In genomic region chr9:37784291-37784639, GRCh38 we compare ENCODE assay signal across 8 cellular contexts. TPM values are rescaled to one million over a fixed set of nuclear protein-coding genes. Genes with fewer than 3 reads are reported as not detected.
DNase-seq lines count a peak whose midpoint lies in the region; ATAC-seq, FAIRE-seq and TF ChIP-seq lines count a peak whose summit lies in the region.

No MANE protein-coding gene starts in this region.

- H3K9me3 Mint-ChIP-seq in CD8-positive, alpha-beta T cell = no peaks in the 10 kb centered on the region

- no peak overlapping the region for H2BK20ac ChIP-seq in H1 (ENCODE audit: low read length)

- no peaks in the 10 kb centered on the region; the same call in 1 of the 2 replicates for H4K20me1 ChIP-seq in MM.1S (ENCODE audit: insufficient read depth, low read length)
- peaks cover 0 to 12% of the 10 kb centered on the region in 2 experiments for H4K20me1 ChIP-seq in H1 (replicated peaks in 1 of 2; ENCODE audit: control insufficient read depth in 1 of 2, insufficient read depth in 2 of 2, low read length in 2 of 2)

- CTCF ChIA-PET in CD8-positive, alpha-beta T cell (lab: Charles Lee) = interaction anchor here (1.1 to 1.3 kb wide), 3 partner anchors 10 to 202 kb away, joined by 3 read pairs; no protein-coding TSS in a partner anchor
- CTCF ChIA-PET in H1 (lab: Charles Lee; ENCODE audit: partially characterized antibody) = interaction anchor here (1.1 to 2.9 kb wide), 8 partner anchors 10 to 34 kb away, joined by 3 to 19 read pairs (median 4); partner anchors contain the start of genes DCAF10 and TRMT10B

- no peak overlapping the region for H2BK12ac ChIP-seq in H1 (ENCODE audit: low read depth, low read length)
- no peak overlapping the region for H2BK12ac ChIP-seq in neuronal stem cell (ENCODE audit: low read length)

- no peaks in the 10 kb centered on the region for H3K27me3 ChIP-seq in CD8-positive, alpha-beta T cell (ENCODE audit: insufficient read depth, low read length)
- H3K27me3 ChIP-seq in MM.1S (replicated peaks; ENCODE audit: insufficient read depth, low read length) (no peaks in the 10 kb centered on the region), H1 (replicated peaks in 1 of 4; ENCODE audit: control insufficient read depth in 3 of 4, extremely low read depth in 1 of 4, insufficient read depth in 3 of 4, low read length in 3 of 4) (peaks cover 0 to 3% (median 2%) of the 10 kb centered on the region in 4 experiments; a peak in 2 of 7 replicates), neuronal stem cell (ENCODE audit: control insufficient read depth in 3 of 3, insufficient read depth in 3 of 3, low read depth in 1 of 3, low read length in 3 of 3) (no peaks in the 10 kb centered on the region)

- peak overlapping the region; percentile 99 for H2AFZ ChIP-seq in MM.1S (ENCODE audit: low read length)
- no peak overlapping the region for H2AFZ ChIP-seq in H1 (ENCODE audit: low read length)
- peak overlapping the region; percentile 91 for H2AFZ ChIP-seq in neuronal stem cell (ENCODE audit: low read length)

- no peak overlapping the region for H3K23ac ChIP-seq in H1 (ENCODE audit: insufficient read length)
- peak overlapping the region; percentile 92 for H3K23ac ChIP-seq in neuronal stem cell (ENCODE audit: low read depth, low read length, poor library complexity)

- peak overlapping the region; percentile 68 for H3K9ac ChIP-seq in MM.1S (ENCODE audit: low read length)
- peak overlapping the region; percentile 79 to 93 (median 88) for H3K9ac ChIP-seq in H1 (replicated peaks in 1 of 4; ENCODE audit: extremely low read depth in 1 of 4, low read depth in 3 of 4, low read length in 3 of 4)
- peak overlapping the region; percentile 94 for H3K9ac ChIP-seq in neuronal stem cell (ENCODE audit: low read depth, low read length, poor library complexity)

- H3K27me3 Mint-ChIP-seq in CD8-positive, alpha-beta T cell (ENCODE audit: low read depth) = peaks cover 2% of the 10 kb centered on the region

- H3K4me2 ChIP-seq in MM.1S (ENCODE audit: low read depth, low read length) = peak overlapping the region; percentile 81
- peak overlapping the region; percentile 62 to 79 for H3K4me2 ChIP-seq in H1 (ENCODE audit: insufficient read depth in 1 of 2, low read depth in 2 of 2, low read length in 2 of 2)
- peak overlapping the region; percentile 55 for H3K4me2 ChIP-seq in neuronal stem cell (ENCODE audit: insufficient read depth, low read length, poor library complexity, severe bottlenecking)

- H3K18ac ChIP-seq in H1 (ENCODE audit: extremely low read depth, low read length) = 0 out of 2 replicates have a peak overlapping the region, but pooled peaks have one; percentile 86
- H3K18ac ChIP-seq in neuronal stem cell (ENCODE audit: low read length) = no peak overlapping the region

- no peak for TF ChIP-seq CTCF in CD8-positive, alpha-beta T cell (IDR thresholded peaks at IDR 0.05)
- TF ChIP-seq CTCF in MM.1S (IDR thresholded peaks at IDR 0.05; ENCODE audit: low read length) (no peak), H1 (IDR thresholded peaks at IDR 0.05; ENCODE audit: control extremely low read depth in 1 of 3, insufficient read depth in 1 of 3, low read depth in 1 of 3, low read length in 3 of 3) (no peak)

- no peaks in the 10 kb centered on the region for H3K9me2 ChIP-seq in MM.1S (replicated peaks; ENCODE audit: insufficient read depth, low read length)

- TF ChIP-seq RAD21 in H1 (IDR thresholded peaks at IDR 0.05 in 1 of 2, conservative IDR thresholded peaks at IDR 0.05 in 1 of 2; ENCODE audit: low read depth in 2 of 2, low read length in 2 of 2) = no peak

- H4K8ac ChIP-seq in H1 (ENCODE audit: extremely low read depth, insufficient read depth, low read length) (peak overlapping the region; percentile 97), neuronal stem cell (ENCODE audit: low read depth, low read length) (no peak overlapping the region)

- peaks cover 55% of the 10 kb centered on the region for H3K36me3 Mint-ChIP-seq in CD8-positive, alpha-beta T cell

- H3K23me2 ChIP-seq in H1 (ENCODE audit: low read depth, low read length) = peaks cover 6% of the 10 kb centered on the region

- TF ChIP-seq EP300 in H1 (IDR thresholded peaks at IDR 0.05; ENCODE audit: borderline replicate concordance in 1 of 2, low read depth in 2 of 2, low read length in 2 of 2) = no peak

- WGBS in H1 (ENCODE audit: extremely low coverage in 1 of 2, insufficient coverage in 1 of 2, insufficient read length in 1 of 2, insufficient replicate concordance in 2 of 2, low coverage in 1 of 2, low lambda C conversion rate in 2 of 2, missing lambda C conversion rate in 1 of 2), 2 experiments = 4% methylated on average over 6 of the region's 6 CpGs; no CpG with 5 or more reads in 1 of the 2 experiments
- WGBS in neuronal stem cell (ENCODE audit: extremely low coverage in 2 of 2, insufficient read length in 2 of 2, insufficient replicate concordance in 1 of 2), 2 donors = no CpG with 5 or more reads among the region's 6 CpGs

- H3F3A ChIP-seq in MM.1S (ENCODE audit: insufficient read depth, low read length) = 0 out of 2 replicates have a peak, but pooled peaks cover 6% of the 10 kb centered on the region

- TF ChIP-seq POLR2A in H1 (IDR thresholded peaks at IDR 0.05; ENCODE audit: control extremely low read depth in 1 of 2, low read depth in 2 of 2, low read length in 2 of 2) = no peak

- peak overlapping the region; percentile 96 for H3K27ac Mint-ChIP-seq in CD8-positive, alpha-beta T cell

- no peaks in the 10 kb centered on the region for H3K9me3 ChIP-seq in CD8-positive, alpha-beta T cell (ENCODE audit: low read length)
- no peaks in the 10 kb centered on the region for H3K9me3 ChIP-seq in MM.1S (replicated peaks; ENCODE audit: insufficient read depth, low read length)
- no peaks in the 10 kb centered on the region for H3K9me3 ChIP-seq in H1 (ENCODE audit: insufficient read depth in 2 of 2, low read depth in 1 of 2, low read length in 1 of 2)
- no peaks in the 10 kb centered on the region for H3K9me3 ChIP-seq in neuronal stem cell (replicated peaks in 1 of 2; ENCODE audit: control insufficient read depth in 2 of 2, insufficient read depth in 1 of 2, low read depth in 1 of 2, low read length in 2 of 2)

- H3K36me3 ChIP-seq in CD8-positive, alpha-beta T cell (ENCODE audit: insufficient read depth, low read length) = peaks cover 13% of the 10 kb centered on the region
- H3K36me3 ChIP-seq in MM.1S (replicated peaks; ENCODE audit: insufficient read depth, low read length) (peaks cover 21% of the 10 kb centered on the region), H1 (ENCODE audit: control insufficient read depth in 2 of 4, insufficient read depth in 4 of 4, low read length in 3 of 4) (peaks cover 19 to 45% (median 34%) of the 10 kb centered on the region in 4 experiments), neuronal stem cell (replicated peaks in 1 of 2; ENCODE audit: control insufficient read depth in 2 of 2, insufficient read depth in 2 of 2, low read length in 2 of 2) (peaks cover 16 to 48% of the 10 kb centered on the region in 2 donors)

- H3K79me2 ChIP-seq in MM.1S (ENCODE audit: low read length) = peaks cover 51% of the 10 kb centered on the region
- peaks cover 6 to 27% of the 10 kb centered on the region in 2 experiments; a peak in 3 of 4 replicates for H3K79me2 ChIP-seq in H1 (ENCODE audit: control insufficient read depth in 1 of 2, insufficient read depth in 2 of 2, low read length in 2 of 2)

- peak overlapping the region; percentile 75 for H3K27ac ChIP-seq in CD8-positive, alpha-beta T cell (ENCODE audit: low read depth, low read length)
- peak overlapping the region; percentile 64; the same call in 1 of the 2 replicates for H3K27ac ChIP-seq in MM.1S (ENCODE audit: low read length)
- peak overlapping the region; percentile 82 for H3K27ac ChIP-seq in H1 (ENCODE audit: low read depth, low read length)
- H3K27ac ChIP-seq in neuronal stem cell (replicated peaks; ENCODE audit: low read length) = no peak overlapping the region

- H3K4me3 Mint-ChIP-seq in CD8-positive, alpha-beta T cell = peak overlapping the region; percentile 97

- H3K79me1 ChIP-seq in H1 (ENCODE audit: low read depth, low read length) (peaks cover 6% of the 10 kb centered on the region), neuronal stem cell (ENCODE audit: low read depth, low read length) (peaks cover 4% of the 10 kb centered on the region)

- POLR2A ChIA-PET in CD8-positive, alpha-beta T cell (lab: Charles Lee) = interaction anchor here (1.1 to 3.4 kb wide), 5 partner anchors 13 to 34 kb away, joined by 3 to 30 read pairs (median 5); partner anchors contain the start of gene DCAF10
- POLR2A ChIA-PET in H1 (lab: Charles Lee; ENCODE audit: partially characterized antibody) = interaction anchor here (1.2 to 4.1 kb wide), 9 partner anchors 9 to 297 kb away, joined by 3 to 20 read pairs (median 5); partner anchors contain the start of gene DCAF10

- H2BK120ac ChIP-seq in H1 (replicated peaks; ENCODE audit: low read depth, low read length) (no peak overlapping the region), neuronal stem cell (ENCODE audit: low read depth, low read length) (no peak overlapping the region)

- H3K4me1 ChIP-seq in CD8-positive, alpha-beta T cell (ENCODE audit: insufficient read depth, low read length) = peaks cover 24% of the 10 kb centered on the region
- H3K4me1 ChIP-seq in MM.1S (ENCODE audit: low read length) (peaks cover 7% of the 10 kb centered on the region; the same call in 1 of the 2 replicates), H1 (replicated peaks in 1 of 4; ENCODE audit: control insufficient read depth in 3 of 4, insufficient read depth in 4 of 4, low read length in 3 of 4) (peaks cover 0 to 4% (median 0%) of the 10 kb centered on the region in 4 experiments; a peak in 3 of 7 replicates), neuronal stem cell (ENCODE audit: control insufficient read depth in 2 of 2, insufficient read depth in 1 of 2, low read depth in 1 of 2, low read length in 2 of 2) (peaks cover 0 to 7% of the 10 kb centered on the region in 2 donors)

- H2AK5ac ChIP-seq in H1 (ENCODE audit: low read depth, low read length) (no peak overlapping the region), neuronal stem cell (ENCODE audit: low read depth, low read length) (no peak overlapping the region)

- FAIRE-seq in H1 (lab: Jason Lieb, UNC) = no peak

- ATAC-seq in CD8-positive, alpha-beta T cell = peak; percentile 15

- peaks cover 42% of the 10 kb centered on the region for H3K4me1 Mint-ChIP-seq in CD8-positive, alpha-beta T cell (ENCODE audit: low read depth)

- no peak overlapping the region for H3K56ac ChIP-seq in H1 (replicated peaks; ENCODE audit: insufficient read length, low read depth, low read length)

- H3K4ac ChIP-seq in H1 (replicated peaks; ENCODE audit: insufficient read length, low read depth, low read length) (peak overlapping the region; percentile 6), neuronal stem cell (ENCODE audit: low read length) (no peak overlapping the region)

- intact Hi-C loops in CD8-positive, alpha-beta T cell (cut with DNase I, micrococcal nuclease) = loop anchor here in 1 of 2 experiments (1.0 to 10.0 kb wide), 3 partner anchors 31 to 299 kb away; partner anchors contain the start of genes POLR1E, SHB and TRMT10B

- H3K14ac ChIP-seq in H1 (ENCODE audit: insufficient read length) (no peak overlapping the region), neuronal stem cell (ENCODE audit: low read length) (peak overlapping the region; percentile 14)

- peak overlapping the region; percentile 91; the same call in 1 of the 2 replicates for H2BK5ac ChIP-seq in H1 (ENCODE audit: low read depth, low read length)
- no peak overlapping the region for H2BK5ac ChIP-seq in neuronal stem cell (ENCODE audit: low read length)

- no peak for DNase-seq in CD8-positive, alpha-beta T cell
- no peak for DNase-seq in MM.1S
- no peak for DNase-seq in H1 (ENCODE audit: low read depth in 1 of 2, low spot score in 2 of 2)
- DNase-seq in neuronal stem cell (ENCODE audit: low spot score) = no peak
- no peak for DNase-seq in GDM1 (lab: John Stamatoyannopoulos, UW)
- DNase-seq in Kasumi-1 (lab: John Stamatoyannopoulos, UW) = no peak
- no peak for DNase-seq in stimulated activated CD4-positive, alpha-beta T cell treated with anti-CD3 and anti-CD28 coated beads, Interleukin-15, amount 100 ng/mL, for 24 hours
- DNase-seq in foreskin melanocyte = no peak

- H3K4me3 ChIP-seq in CD8-positive, alpha-beta T cell (ENCODE audit: low read depth, low read length) = peak overlapping the region; percentile 98
- H3K4me3 ChIP-seq in MM.1S (ENCODE audit: low read length) (peak overlapping the region; percentile 99), H1 (ENCODE audit: extremely low read depth in 1 of 4, insufficient read depth in 2 of 4, low read depth in 3 of 4, low read length in 4 of 4) (peak overlapping the region; percentile 90 to 95 (median 94)), neuronal stem cell (ENCODE audit: low read length in 2 of 2) (peak overlapping the region; percentile 96 to 97)

- H2BK15ac ChIP-seq in H1 (ENCODE audit: low read length) (no peak overlapping the region), neuronal stem cell (ENCODE audit: low read length) (no peak overlapping the region)

- H4K91ac ChIP-seq in H1 (replicated peaks; ENCODE audit: insufficient read length, low read length) = no peak overlapping the region
- no peak overlapping the region for H4K91ac ChIP-seq in neuronal stem cell (ENCODE audit: low read depth, low read length, poor library complexity)

- no peak overlapping the region for H4K5ac ChIP-seq in H1 (ENCODE audit: insufficient read length, low read depth, low read length)

RNA-seq across cellular contexts. Expression of gene EXOSC3, which starts 0.6 kb away (rescaled TPM):
- 10 to 100 TPM; 34.2 to 45.9 TPM for total RNA-seq in CD8-positive, alpha-beta T cell
- total RNA-seq in H1 (2021; fragmentation: NEBNext Ultra II Directional; extraction: Animal tissue kit (Norgen Biotek cat#: 25700)) = 73.4 and 77.4 TPM in 2 replicates
- polyA plus RNA-seq in H1 (2011; rRNA removed) = 43.5 and 46.7 TPM in 2 replicates
- 59.4 TPM for polyA plus RNA-seq in H1 (2011; cell fraction: cytosol; rRNA removed)
- polyA plus RNA-seq in H1 (2011; cell fraction: nucleus; rRNA removed) = 31.5 TPM
- 55.6 to 74.9 TPM (median 63.5 TPM) in 4 replicates for polyA plus RNA-seq in H1 (2012, experiment 1 of 2)
- polyA plus RNA-seq in H1 (2012, experiment 2 of 2) = 12.2 TPM
- 30.9 TPM for polyA plus RNA-seq in H1 (2013, experiment 1 of 2)
- 33.4 TPM for polyA plus RNA-seq in H1 (2013, experiment 2 of 2)
- 23.1 and 43.7 TPM in 2 replicates for polyA minus RNA-seq in H1 (2011; rRNA and poly(A)+ RNA removed)
- 34.3 TPM for polyA minus RNA-seq in H1 (2011; cell fraction: cytosol; rRNA and poly(A)+ RNA removed)
- polyA minus RNA-seq in H1 (2011; cell fraction: nucleus; rRNA and poly(A)+ RNA removed) = 74.5 TPM
- polyA plus RNA-seq in neuronal stem cell (2013, experiment 1 of 2) = 28.8 TPM
- 29.7 TPM for polyA plus RNA-seq in neuronal stem cell (2013, experiment 2 of 2)

RNA-seq across cellular contexts. Expression of gene DCAF10, which starts 16.3 kb away (rescaled TPM):
- total RNA-seq in CD8-positive, alpha-beta T cell = 1 to 10 TPM; 4.9 to 5.6 TPM
- total RNA-seq in H1 (2021; fragmentation: NEBNext Ultra II Directional; extraction: Animal tissue kit (Norgen Biotek cat#: 25700)) = 11.1 and 15.0 TPM in 2 replicates
- polyA plus RNA-seq in H1 (2011; rRNA removed) = 6.7 and 7.1 TPM in 2 replicates
- 6.3 TPM for polyA plus RNA-seq in H1 (2011; cell fraction: cytosol; rRNA removed)
- 6.5 TPM for polyA plus RNA-seq in H1 (2011; cell fraction: nucleus; rRNA removed)
- polyA plus RNA-seq in H1 (2012, experiment 1 of 2) = 8.2 to 12.1 TPM (median 10.5 TPM) in 4 replicates
- polyA plus RNA-seq in H1 (2012, experiment 2 of 2) = 2.2 TPM
- polyA plus RNA-seq in H1 (2013, experiment 1 of 2) = 8.3 TPM
- 7.4 TPM for polyA plus RNA-seq in H1 (2013, experiment 2 of 2)
- polyA minus RNA-seq in H1 (2011; rRNA and poly(A)+ RNA removed) = 30.9 and 32.1 TPM in 2 replicates
- 11.1 TPM for polyA minus RNA-seq in H1 (2011; cell fraction: cytosol; rRNA and poly(A)+ RNA removed)
- 25.4 TPM for polyA minus RNA-seq in H1 (2011; cell fraction: nucleus; rRNA and poly(A)+ RNA removed)
- 10.9 TPM for polyA plus RNA-seq in neuronal stem cell (2013, experiment 1 of 2)
- polyA plus RNA-seq in neuronal stem cell (2013, experiment 2 of 2) = 12.0 TPM

RNA-seq across cellular contexts. Expression of gene TRMT10B, which starts 30.7 kb away (rescaled TPM):
- 1 to 10 TPM; 5.9 to 7.0 TPM for total RNA-seq in CD8-positive, alpha-beta T cell
- total RNA-seq in H1 (2021; fragmentation: NEBNext Ultra II Directional; extraction: Animal tissue kit (Norgen Biotek cat#: 25700)) = 4.5 and 6.2 TPM in 2 replicates
- polyA plus RNA-seq in H1 (2011; rRNA removed) = 2.0 and 2.4 TPM in 2 replicates
- 3.5 TPM for polyA plus RNA-seq in H1 (2011; cell fraction: cytosol; rRNA removed)
- 3.2 TPM for polyA plus RNA-seq in H1 (2011; cell fraction: nucleus; rRNA removed)
- 6.0 to 7.1 TPM (median 6.3 TPM) in 4 replicates for polyA plus RNA-seq in H1 (2012, experiment 1 of 2)
- 0.59 TPM for polyA plus RNA-seq in H1 (2012, experiment 2 of 2)
- 5.4 TPM for polyA plus RNA-seq in H1 (2013, experiment 1 of 2)
- polyA plus RNA-seq in H1 (2013, experiment 2 of 2) = 5.0 TPM
- polyA minus RNA-seq in H1 (2011; rRNA and poly(A)+ RNA removed) = 2.2 TPM in 2 replicates
- 1.2 TPM for polyA minus RNA-seq in H1 (2011; cell fraction: cytosol; rRNA and poly(A)+ RNA removed)
- 6.1 TPM for polyA minus RNA-seq in H1 (2011; cell fraction: nucleus; rRNA and poly(A)+ RNA removed)
- 8.3 TPM for polyA plus RNA-seq in neuronal stem cell (2013, experiment 1 of 2)
- 8.3 TPM for polyA plus RNA-seq in neuronal stem cell (2013, experiment 2 of 2)
